Comparison of ENCODE assay signal across 27 cellular contexts in the genomic region with DNA sequence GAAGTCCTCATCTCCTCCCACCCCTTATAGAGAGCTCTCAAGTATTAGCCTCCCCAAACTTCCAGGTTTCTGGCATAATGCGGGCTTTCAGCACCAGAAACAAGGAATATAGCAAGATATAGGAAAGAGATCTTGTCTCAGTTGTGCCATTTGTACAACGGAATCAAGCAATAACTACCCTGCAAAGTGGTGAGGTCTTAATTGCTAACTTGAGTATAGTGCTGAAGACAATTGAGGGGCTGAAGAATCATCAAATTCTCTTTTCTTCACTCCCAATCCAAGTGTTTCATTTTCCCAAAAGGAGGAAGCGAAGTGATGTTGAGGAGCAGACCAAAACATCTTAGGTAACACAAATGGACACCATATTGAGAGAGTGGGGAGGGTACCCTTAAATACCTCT. TPM values are rescaled to one million over a fixed set of nuclear protein-coding genes. Genes with fewer than 3 reads are reported as not detected.
"Had no signal": no experiment of that assay in that cellular context is flagged by ENCODE, and none has a peak within 500 bp of the region (broad histone marks: within the 10 kb centered on the region; RNA-seq: fewer than 3 reads in every experiment).

No MANE protein-coding gene starts in this region.

- DNase-seq: activated CD4-positive, alpha-beta T cell treated with anti-CD3 and anti-CD28 coated beads for 48 hours; activated CD4-positive, alpha-beta T cell treated with anti-CD3 and anti-CD28 coated beads, Interleukin-2, amount 50 U/mL, for 4 hours; activated CD4-positive, CD25-positive, alpha-beta regulatory T cell treated with anti-CD3 and anti-CD28 coated beads, Interleukin-2, amount 50 U/mL, for 72 hours; activated CD8-positive, alpha-beta memory T cell treated with anti-CD3 and anti-CD28 coated beads, Interleukin-2, amount 50 U/mL, for 48 hours; activated CD8-positive, alpha-beta T cell treated with anti-CD3 and anti-CD28 coated beads, Interleukin-2, amount 10 ng/mL, durations not matched to agents 7 days and 5 days; activated naive CD8-positive, alpha-beta T cell treated with anti-CD3 and anti-CD28 coated beads, Interleukin-2, amount 50 U/mL, for 24 hours; activated T-cell treated with anti-CD3 and anti-CD28 coated beads, Interleukin-2, amount 50 U/mL, for 1 hour; amniotic stem cell; body of pancreas; central memory CD4-positive, alpha-beta T cell; KG1; MM.1S; NCI-H1105; NCI-H1436 treated with DMSO at 0.1 percent for 48 hours; NCI-H187; NCI-H2081; NCI-H446; NCI-H524; Peyer's patch; Right ventricle myocardium superior; SJCRH30 had no signal

- H3K4me3 ChIP-seq: ascending aorta, body of pancreas, Peyer's patch, SJCRH30 had no signal

- ATAC-seq: activated CD8-positive, alpha-beta T cell treated with anti-CD3 and anti-CD28 coated beads, Interleukin-2, amount 10 ng/mL, durations not matched to agents 7 days and 5 days; activated naive CD4-positive, alpha-beta T cell treated with anti-CD3 and anti-CD28 coated beads, Interleukin-2, amount 50 U/mL, for 72 hours; activated naive CD8-positive, alpha-beta T cell treated with anti-CD3 and anti-CD28 coated beads, Interleukin-2, amount 50 U/mL, for 24 hours; body of pancreas; WTC11 had no signal

- H3K27me3 Mint-ChIP-seq: activated naive CD8-positive, alpha-beta T cell treated with anti-CD3 and anti-CD28 coated beads, Interleukin-2, amount 50 U/mL, for 24 hours had no signal

- H3K27ac ChIP-seq: ascending aorta, body of pancreas, Peyer's patch, RWPE1, SJCRH30 had no signal

- H3K4me1 ChIP-seq: ascending aorta, body of pancreas, Peyer's patch, SJCRH30 had no signal

- H3K27me3 ChIP-seq: ascending aorta, body of pancreas, Peyer's patch had no signal

- H3K4me3 Mint-ChIP-seq: activated CD8-positive, alpha-beta T cell treated with anti-CD3 and anti-CD28 coated beads, Interleukin-2, amount 10 ng/mL, durations not matched to agents 7 days and 5 days; activated naive CD8-positive, alpha-beta T cell treated with anti-CD3 and anti-CD28 coated beads, Interleukin-2, amount 50 U/mL, for 24 hours; T-helper 1 cell treated with Interleukin-12 subunit alpha and Interleukin-12 subunit beta and Interleukin-4 antibody, amounts not matched to agents 30 μg/mL and 1 μg/mL, for 36 hours; WTC11 had no signal

- H3K9me3 ChIP-seq: body of pancreas, Peyer's patch, SJCRH30 had no signal

- H3K36me3 ChIP-seq: ascending aorta, Peyer's patch, SJCRH30 had no signal

- H3K27ac Mint-ChIP-seq: activated CD8-positive, alpha-beta T cell treated with anti-CD3 and anti-CD28 coated beads, Interleukin-2, amount 10 ng/mL, durations not matched to agents 7 days and 5 days; activated naive CD4-positive, alpha-beta T cell treated with anti-CD3 and anti-CD28 coated beads, Interleukin-2, amount 50 U/mL, for 72 hours; activated naive CD8-positive, alpha-beta T cell treated with anti-CD3 and anti-CD28 coated beads, Interleukin-2, amount 50 U/mL, for 24 hours; T-helper 1 cell treated with Interleukin-12 subunit alpha and Interleukin-12 subunit beta and Interleukin-4 antibody, amounts not matched to agents 30 μg/mL and 1 μg/mL, for 36 hours; WTC11 had no signal

RNA-seq across cellular contexts. Expression of gene ANP32D, which starts 26.8 kb away (rescaled TPM):
- total RNA-seq: activated CD8-positive, alpha-beta T cell treated with anti-CD3 and anti-CD28 coated beads, Interleukin-2, amount 10 ng/mL, durations not matched to agents 7 days and 5 days; activated naive CD4-positive, alpha-beta T cell treated with anti-CD3 and anti-CD28 coated beads, Interleukin-2, amount 50 U/mL, for 72 hours; ascending aorta; body of pancreas; bronchial epithelial cell; Peyer's patch; Right ventricle myocardium superior; WTC11 had no signal

RNA-seq across cellular contexts. Expression of gene C12orf54, which starts 36.8 kb away (rescaled TPM):
- total RNA-seq: activated CD8-positive, alpha-beta T cell treated with anti-CD3 and anti-CD28 coated beads, Interleukin-2, amount 10 ng/mL, durations not matched to agents 7 days and 5 days; activated naive CD4-positive, alpha-beta T cell treated with anti-CD3 and anti-CD28 coated beads, Interleukin-2, amount 50 U/mL, for 72 hours; ascending aorta; body of pancreas; Right ventricle myocardium superior; WTC11 had no signal
